ENCODE assay signal across 23 cellular contexts in the genomic region with DNA sequence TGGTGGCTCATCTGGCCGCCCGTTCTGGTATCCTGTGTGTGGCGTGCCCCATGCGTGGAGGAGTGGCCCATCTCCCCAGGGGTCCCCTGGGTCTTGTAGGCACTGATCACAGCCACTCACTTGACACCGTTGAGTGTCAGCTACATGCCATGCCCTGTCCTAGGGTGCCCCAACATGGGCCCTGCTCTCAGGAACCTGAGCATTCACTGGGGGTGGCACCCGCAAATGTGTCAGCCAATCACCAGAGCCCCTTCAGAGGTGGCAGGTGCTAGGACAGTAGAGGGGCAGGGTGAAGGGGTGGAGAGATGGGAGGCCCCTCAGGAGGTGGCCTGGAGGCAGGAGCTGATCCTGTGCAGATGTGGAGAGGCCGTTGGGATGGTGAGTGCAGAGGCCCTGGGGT. TPM values are rescaled to one million over a fixed set of nuclear protein-coding genes. Genes with fewer than 3 reads are reported as not detected.
DNase-seq lines count a peak whose midpoint lies in the region; ATAC-seq and TF ChIP-seq lines count a peak whose summit lies in the region.
"Had no signal": no experiment of that assay in that cellular context is flagged by ENCODE, and none has a peak within 500 bp of the region (broad histone marks: within the 10 kb centered on the region; RNA-seq: fewer than 3 reads in every experiment).

No MANE protein-coding gene starts in this region.

- no peak overlapping the region for H3K4me3 ChIP-seq in right cardiac atrium (ENCODE audit: low read length)
- H3K4me3 ChIP-seq in right atrium auricular region = no peak overlapping the region
- no peak overlapping the region for H3K4me3 ChIP-seq in adrenal gland
- no peak overlapping the region for H3K4me3 ChIP-seq in vagina
- H3K4me3 ChIP-seq: A549, heart right ventricle, tibial nerve had no signal

- H3K4me1 ChIP-seq in right cardiac atrium (ENCODE audit: control insufficient read depth, insufficient read depth, low read length) (peaks cover 16% of the 10 kb centered on the region), right atrium auricular region (peaks cover 0 to 47% of the 10 kb centered on the region in 2 donors), adrenal gland (replicated peaks in 1 of 2) (peaks cover 32 to 74% of the 10 kb centered on the region in 2 donors), vagina (peaks cover 71% of the 10 kb centered on the region)

- H3K27ac ChIP-seq in right cardiac atrium (ENCODE audit: low read length) (no peak overlapping the region), right atrium auricular region (peak overlapping the region in 1 of 2 donors; percentile 9), adrenal gland (peak overlapping the region in 3 of 5 donors; percentile 8 to 79 (median 52)), vagina (peak overlapping the region; percentile 24)

- no peaks in the 10 kb centered on the region for H3K9me3 ChIP-seq in right cardiac atrium (ENCODE audit: control insufficient read depth, low read length)
- H3K9me3 ChIP-seq in right atrium auricular region = no peaks in the 10 kb centered on the region
- no peaks in the 10 kb centered on the region for H3K9me3 ChIP-seq in adrenal gland (replicated peaks in 1 of 3)
- no peaks in the 10 kb centered on the region for H3K9me3 ChIP-seq in vagina
- H3K9me3 ChIP-seq: A549, heart right ventricle, tibial nerve had no signal

- TF ChIP-seq POLR2A in adrenal gland (IDR thresholded peaks at IDR 0.05) (no peak), vagina (IDR thresholded peaks at IDR 0.05) (no peak)

- ATAC-seq in right cardiac atrium (peak in 1 of 2 donors; percentile 5), memory B cell (ENCODE audit: low read depth) (no peak), HG03175 (IDR thresholded peaks at IDR 0.05; ENCODE audit: unreplicated experiment) (no peak), sciatic nerve (no peak)
- ATAC-seq: activated T-cell treated with anti-CD3 and anti-CD28 coated beads, Interleukin-2, amount 50 U/mL, for 4 hours had no signal

- DNase-seq in right cardiac atrium (peak in 2 of 3 donors; percentile 31 to 55), right atrium auricular region (ENCODE audit: low spot score) (no peak), adrenal gland (no peak), memory B cell (ENCODE audit: low spot score in 2 of 2) (no peak), vagina (ENCODE audit: extremely low spot score in 2 of 2) (no peak), sciatic nerve (ENCODE audit: low spot score) (no peak), LoVo (ENCODE audit: low spot score) (no peak)
- DNase-seq: activated naive CD4-positive, alpha-beta T cell treated with Interleukin-2 at 50 U/mL for 16 hours; activated T-cell treated with anti-CD3 and anti-CD28 coated beads, Interleukin-2, amount 50 U/mL, for 4 hours; AML-193; amygdala; DMS53; effector CD8-positive, alpha-beta T cell; heart right ventricle; mesenchymal stem cell; MM.1S; NCI-H2029 treated with DMSO at 0.1 percent for 48 hours; NCI-H2227 treated with DMSO at 0.1 percent for 48 hours; NCI-H748 treated with DMSO at 0.1 percent for 48 hours had no signal

- intact Hi-C loops in right cardiac atrium (cut with DNase I) = no loop called here
- intact Hi-C loops in adrenal gland (cut with DNase I) = no loop called here
- intact Hi-C loops in vagina (cut with DNase I) = no loop called here
- intact Hi-C loops in sciatic nerve (cut with DNase I) = no loop called here

- no peak overlapping the region for H3K4me3 Mint-ChIP-seq in memory B cell
- H3K4me3 Mint-ChIP-seq: activated T-cell treated with anti-CD3 and anti-CD28 coated beads, Interleukin-2, amount 50 U/mL, for 4 hours had no signal

- H3K27me3 ChIP-seq in right cardiac atrium (ENCODE audit: control insufficient read depth, insufficient read depth) (no peaks in the 10 kb centered on the region), right atrium auricular region (no peaks in the 10 kb centered on the region), adrenal gland (no peaks in the 10 kb centered on the region), vagina (no peaks in the 10 kb centered on the region)
- H3K27me3 ChIP-seq: heart right ventricle, tibial nerve had no signal

- H3K9me3 Mint-ChIP-seq in memory B cell = no peaks in the 10 kb centered on the region
- H3K9me3 Mint-ChIP-seq: activated T-cell treated with anti-CD3 and anti-CD28 coated beads, Interleukin-2, amount 50 U/mL, for 4 hours had no signal

- WGBS in right cardiac atrium = 93% methylated on average over 7 of the region's 7 CpGs
- 86 to 94% (median 92%) methylated on average over 3 to 7 of the region's 7 CpGs for WGBS in adrenal gland, 4 donors

- peaks cover 64% of the 10 kb centered on the region for H3K4me1 Mint-ChIP-seq in memory B cell

- peaks cover 15% of the 10 kb centered on the region for H3K36me3 Mint-ChIP-seq in memory B cell

- no peak for TF ChIP-seq CTCF in right atrium auricular region (IDR thresholded peaks at IDR 0.05)
- no peak for TF ChIP-seq CTCF in adrenal gland (IDR thresholded peaks at IDR 0.05)
- TF ChIP-seq CTCF in vagina (IDR thresholded peaks at IDR 0.05) = no peak

- no peaks in the 10 kb centered on the region for H3K36me3 ChIP-seq in right atrium auricular region
- H3K36me3 ChIP-seq in adrenal gland (replicated peaks in 1 of 2) = peaks cover 0 to 10% of the 10 kb centered on the region in 2 donors
- H3K36me3 ChIP-seq in vagina = no peaks in the 10 kb centered on the region
- H3K36me3 ChIP-seq: tibial nerve had no signal

- peak overlapping the region; percentile 41 for H3K27ac Mint-ChIP-seq in memory B cell
- H3K27ac Mint-ChIP-seq: progenitor cell of endocrine pancreas had no signal

- no peaks in the 10 kb centered on the region for H3K27me3 Mint-ChIP-seq in memory B cell
- H3K27me3 Mint-ChIP-seq: progenitor cell of endocrine pancreas had no signal

RNA-seq across cellular contexts. Expression of a gene that starts 27.8 kb away (rescaled TPM):
- total RNA-seq in right cardiac atrium (10 to 100 TPM; 15.8 to 29.0 (median 21.3) TPM), right atrium auricular region (10 to 100 TPM in 1 of 2 donors, 1 to 10 TPM in 1; 7.7 to 19.2 TPM), adrenal gland (10 to 100 TPM; 34.3 to 87.9 (median 54.9) TPM), vagina (66.3 TPM), sciatic nerve (72.7 TPM)
- polyA plus RNA-seq in right cardiac atrium (9.0 TPM), adrenal gland (10 to 100 TPM; 10.9 to 49.0 (median 17.4) TPM)

Comparison
In these comparisons a context has a peak if more than half of its experiments do, and no peak if none do; other contexts are left out.
1. DNase-seq: peak in right cardiac atrium (2 of 3); none in right atrium auricular region (single experiment), adrenal gland (0 of 7), memory B cell (0 of 2), vagina (0 of 2), sciatic nerve (single experiment) and LoVo (single experiment).